ENCODE assay signal across 8 cellular contexts in the genomic region with DNA sequence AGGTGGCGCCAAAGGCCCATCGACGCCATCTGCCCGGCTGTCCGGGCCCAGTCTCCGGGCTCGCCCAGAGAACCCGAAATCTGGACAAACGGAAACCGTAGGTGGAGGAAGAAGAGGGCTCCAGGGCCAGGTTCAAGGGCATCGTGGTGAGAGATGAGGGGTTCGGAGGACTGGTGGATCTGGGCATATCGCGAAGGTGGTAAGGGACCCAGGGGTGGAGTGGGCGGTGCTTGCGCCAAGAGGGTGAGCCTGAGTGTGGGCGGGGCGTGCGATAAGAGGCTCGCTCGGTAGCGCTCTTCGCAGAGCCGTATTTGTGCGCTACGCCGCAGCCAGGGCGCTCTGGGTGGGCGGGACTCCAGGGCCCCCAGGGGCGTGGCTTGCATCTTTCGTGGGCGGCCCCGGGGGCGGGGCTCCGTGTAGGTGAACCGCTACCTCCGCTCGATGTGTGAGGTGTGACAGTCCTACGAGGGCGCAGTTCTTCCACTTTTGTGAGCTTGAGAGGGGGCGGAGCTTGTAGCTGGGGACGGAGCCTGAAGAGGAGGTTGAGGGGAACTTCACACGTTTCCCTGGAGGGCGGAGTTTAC. TPM values are rescaled to one million over a fixed set of nuclear protein-coding genes. Genes with fewer than 3 reads are reported as not detected.
DNase-seq lines count a peak whose midpoint lies in the region; ATAC-seq and TF ChIP-seq lines count a peak whose summit lies in the region.

No MANE protein-coding gene starts in this region.

- H3K9me2 ChIP-seq in OCI-LY7 (ENCODE audit: insufficient read depth, low read length): no peaks in the 10 kb centered on the region

- peak overlapping the region; percentile 20 for H3K9ac ChIP-seq in IMR-90 (ENCODE audit: low read depth, low read length)
- peak overlapping the region; percentile 46 for H3K9ac ChIP-seq in mucosa of stomach (ENCODE audit: low read length)

- H3K9me1 ChIP-seq in IMR-90 (ENCODE audit: insufficient read depth, low read length): no peaks in the 10 kb centered on the region

- peaks cover 0 to 31% of the 10 kb centered on the region in 2 experiments; a peak in 2 of 4 replicates for H3K79me1 ChIP-seq in IMR-90 (ENCODE audit: low read depth in 1 of 2, low read length in 2 of 2)

- intact Hi-C loops in IMR-90 (cut with micrococcal nuclease) (loop anchor here (1.0 kb wide), 3 partner anchors 16 to 74 kb away; partner anchors contain the start of gene RIN1), OCI-LY7 (cut with micrococcal nuclease; ENCODE audit: unreplicated experiment) (loop anchor here (1.0 to 5.0 kb wide), 4 partner anchors 16 to 77 kb away; partner anchors contain the start of genes B4GAT1, BRMS1 and SLC29A2)

- POLR2A ChIA-PET in IMR-90 (lab: Charles Lee; ENCODE audit: unreplicated experiment) (interaction anchor here (0.6 to 2.9 kb wide), 8 partner anchors 10 to 485 kb away, joined by 3 to 23 read pairs (median 4); partner anchors contain the start of gene RIN1), OCI-LY7 (lab: Charles Lee) (interaction anchor here (0.6 to 3.6 kb wide), 15 partner anchors 8 to 510 kb away, joined by 3 to 13 read pairs (median 4); partner anchors contain the start of genes BRMS1, RAB1B and YIF1A)

- peak overlapping the region; percentile 69 for H3K4ac ChIP-seq in IMR-90 (ENCODE audit: low read depth, low read length)

- no peak overlapping the region for H3K23ac ChIP-seq in IMR-90 (ENCODE audit: low read depth, low read length)

- peaks cover 4% of the 10 kb centered on the region for H3K27me3 ChIP-seq in IMR-90 (ENCODE audit: control insufficient read depth, insufficient read depth, low read length)
- H3K27me3 ChIP-seq in mucosa of stomach (ENCODE audit: control insufficient read depth, insufficient read depth, low read length): no peaks in the 10 kb centered on the region

- H4K8ac ChIP-seq in IMR-90 (ENCODE audit: low read depth in 2 of 2, low read length in 2 of 2): peak overlapping the region in 1 of 2 experiments; percentile 65; a peak in 2 of 4 replicates

- H3K9me3 ChIP-seq in IMR-90 (ENCODE audit: control insufficient read depth, insufficient read depth, low read length) (no peaks in the 10 kb centered on the region), OCI-LY7 (ENCODE audit: low read length) (no peaks in the 10 kb centered on the region), mucosa of stomach (ENCODE audit: control insufficient read depth, low read length) (no peaks in the 10 kb centered on the region)

- CTCF ChIA-PET in IMR-90 (lab: Yijun Ruan, JAX) (interaction anchor here (0.5 to 2.4 kb wide), 13 partner anchors 10 to 79 kb away, joined by 3 to 17 read pairs (median 5); partner anchors contain the start of genes B4GAT1, BRMS1 and RIN1), OCI-LY7 (lab: Charles Lee; ENCODE audit: unreplicated experiment) (interaction anchor here (0.5 to 2.5 kb wide), 11 partner anchors 10 to 1090 kb away, joined by 3 to 7 read pairs (median 3); partner anchors contain the start of genes B4GAT1, RIN1 and YIF1A)

- peak overlapping the region; percentile 11; the same call in 1 of the 3 replicates for H2BK15ac ChIP-seq in IMR-90 (ENCODE audit: low read depth, low read length)

- peak; percentile 46 for TF ChIP-seq POLR2A in IMR-90 (IDR thresholded peaks at IDR 0.05; ENCODE audit: low read depth, low read length)
- TF ChIP-seq POLR2A in erythroblast (IDR thresholded peaks at IDR 0.05; ENCODE audit: low read length): no peak

- H4K20me1 ChIP-seq in IMR-90 (ENCODE audit: insufficient read depth, low read length) (peaks cover 39% of the 10 kb centered on the region), OCI-LY7 (ENCODE audit: insufficient read depth, low read length) (no peaks in the 10 kb centered on the region)

- H3K14ac ChIP-seq in IMR-90 (replicated peaks; ENCODE audit: low read depth, low read length): peak overlapping the region; percentile 50

- H3K4me3 ChIP-seq in IMR-90 (ENCODE audit: insufficient read depth, low read depth, low read length) (peak overlapping the region; percentile 63), OCI-LY7 (ENCODE audit: low read depth, low read length, poor library complexity, severe bottlenecking) (peak overlapping the region; percentile 70), mucosa of stomach (ENCODE audit: low read length) (peak overlapping the region; percentile 43)

- H3K18ac ChIP-seq in IMR-90 (ENCODE audit: low read depth, low read length): peak overlapping the region; percentile 67

- H2AK9ac ChIP-seq in IMR-90 (replicated peaks; ENCODE audit: low read depth, low read length, poor library complexity): peak overlapping the region; percentile 84

- H2AK5ac ChIP-seq in IMR-90 (ENCODE audit: low read depth, low read length): 0 out of 2 replicates have a peak overlapping the region, but pooled peaks have one; percentile 18

- dilution Hi-C loops in IMR-90 (cut with HindIII; ENCODE audit: low sequenced_read_pairs, unreplicated experiment): no loop called here

- H2AFZ ChIP-seq in IMR-90 (replicated peaks; ENCODE audit: low read length, poor library complexity) (peak overlapping the region; percentile 94), OCI-LY7 (ENCODE audit: low read length) (peak overlapping the region; percentile 70)

- 0% methylated on average over 14 of the region's 44 CpGs; no CpG with 5 or more reads in 1 of the 2 experiments for WGBS in IMR-90 (ENCODE audit: extremely low coverage in 2 of 2, insufficient read length in 1 of 2), 2 experiments

- peak overlapping the region; percentile 45; the same call in 1 of the 2 replicates for H4K91ac ChIP-seq in IMR-90 (ENCODE audit: insufficient read depth, low read depth, low read length)

- DNase-seq in DMS 273 treated with DMSO at 0.1 percent for 48 hours (lab: John Stamatoyannopoulos, UW) (peak; percentile 82), IMR-90 (peak; percentile 89), OCI-LY7 (ENCODE audit: low spot score) (peak; percentile 98), activated T-cell treated with anti-CD3 and anti-CD28 coated beads for 4 hours (peak; percentile 99), erythroblast (lab: John Stamatoyannopoulos, UW) (peak; percentile 96 to 97)
- peak; percentile 97 to 98 for DNase-seq in stimulated activated CD8-positive, alpha-beta memory T cell treated with anti-CD3 and anti-CD28 coated beads, Interleukin-4, amount 100 ng/mL, for 4 hours (ENCODE audit: low read depth in 2 of 2, low spot score in 1 of 2)

- H3K79me2 ChIP-seq in OCI-LY7 (ENCODE audit: insufficient read depth, low read depth, low read length): no peaks in the 10 kb centered on the region

- peak; percentile 97 for TF ChIP-seq RAD21 in IMR-90 (IDR thresholded peaks at IDR 0.05; ENCODE audit: low read length)

- H2BK20ac ChIP-seq in IMR-90 (ENCODE audit: low read depth, low read length): peak overlapping the region; percentile 13; the same call in 1 of the 2 replicates

- H3K27ac ChIP-seq in IMR-90 (ENCODE audit: insufficient read depth, low read length) (peak overlapping the region; percentile 48), OCI-LY7 (ENCODE audit: low read depth, low read length, poor library complexity, severe bottlenecking) (peak overlapping the region; percentile 72)

- ATAC-seq in GM21529 (IDR thresholded peaks at IDR 0.05; ENCODE audit: unreplicated experiment) (peak; percentile 67), IMR-90 (ENCODE audit: low read depth) (peak; percentile 51)

- peak overlapping the region; percentile 68 for H2BK5ac ChIP-seq in IMR-90 (ENCODE audit: low read depth, low read length, poor library complexity, severe bottlenecking)

- no peak overlapping the region for H3K56ac ChIP-seq in IMR-90 (ENCODE audit: extremely low read depth, insufficient read depth, low read length)

- no peaks in the 10 kb centered on the region for H3K36me3 ChIP-seq in IMR-90 (ENCODE audit: control insufficient read depth, insufficient read depth, low read length)
- H3K36me3 ChIP-seq in OCI-LY7 (ENCODE audit: insufficient read depth, low read length): no peaks in the 10 kb centered on the region
- no peaks in the 10 kb centered on the region for H3K36me3 ChIP-seq in mucosa of stomach (ENCODE audit: control insufficient read depth, insufficient read depth, low read length)

- no TSS peak for BruUV-seq in IMR-90 (replicated peaks; lab: Mats Ljungman, UMichigan)
- no TSS peak for BruUV-seq in OCI-LY7 (replicated peaks; lab: Mats Ljungman, UMichigan)

- H3K4me1 ChIP-seq in IMR-90 (ENCODE audit: control insufficient read depth, insufficient read depth, low read length) (peaks cover 14% of the 10 kb centered on the region), OCI-LY7 (ENCODE audit: insufficient read depth, low read length, poor library complexity, severe bottlenecking) (peaks cover 18% of the 10 kb centered on the region), mucosa of stomach (ENCODE audit: control insufficient read depth, insufficient read depth, low read length) (peaks cover 10% of the 10 kb centered on the region)

- H3K4me2 ChIP-seq in IMR-90 (ENCODE audit: low read depth, low read length): peak overlapping the region; percentile 92
- peak overlapping the region; percentile 89 for H3K4me2 ChIP-seq in OCI-LY7 (ENCODE audit: low read length)

- peak overlapping the region; percentile 75 for H2BK120ac ChIP-seq in IMR-90 (ENCODE audit: low read depth, low read length)

- in situ Hi-C loops in IMR-90 (cut with MboI; ENCODE audit: low sequenced_read_pairs): no loop called here

- 0 out of 2 replicates have a peak overlapping the region, but pooled peaks have one; percentile 51 for H4K5ac ChIP-seq in IMR-90 (ENCODE audit: low read depth, low read length)

- TF ChIP-seq CTCF in IMR-90 (conservative IDR thresholded peaks at IDR 0.05; ENCODE audit: low read depth, low read length) (peak; percentile 97), OCI-LY7 (conservative IDR thresholded peaks at IDR 0.05; ENCODE audit: low read length) (peak; percentile 99)

RNA-seq across cellular contexts. Expression of gene CD248, which starts 4.8 kb away (rescaled TPM):
- total RNA-seq in IMR-90 (2012; rRNA removed) (19.5 and 25.6 TPM in 2 replicates), OCI-LY7 (2022) (0.18 and 0.46 TPM in 2 replicates)
- polyA plus RNA-seq in IMR-90 (2012; rRNA removed): 209 and 223 TPM in 2 replicates
- polyA plus RNA-seq in IMR-90 (2012; cell fraction: cytosol; rRNA removed): 280 and 375 TPM in 2 replicates
- polyA plus RNA-seq in IMR-90 (2012; cell fraction: nucleus; rRNA removed; ENCODE audit: low replicate concordance): 114 and 198 TPM in 2 replicates
- total RNA-seq in OCI-LY7 (2014; rRNA removed; shearing (Covaris generic)): 0.08 TPM in 1 of 2 replicates, not detected in the other

RNA-seq across cellular contexts. Expression of gene TMEM151A, which starts 20.4 kb away (rescaled TPM):
- not detected in 2 replicates for total RNA-seq in IMR-90 (2012; rRNA removed)
- 0.03 and 0.07 TPM in 2 replicates for polyA plus RNA-seq in IMR-90 (2012; rRNA removed)
- 0.04 and 0.18 TPM in 2 replicates for polyA plus RNA-seq in IMR-90 (2012; cell fraction: cytosol; rRNA removed)
- 0.11 and 0.21 TPM in 2 replicates for polyA plus RNA-seq in IMR-90 (2012; cell fraction: nucleus; rRNA removed; ENCODE audit: low replicate concordance)
- total RNA-seq in OCI-LY7 (2014; rRNA removed; shearing (Covaris generic)): not detected in 2 replicates
- not detected in 2 replicates for total RNA-seq in OCI-LY7 (2022)

RNA-seq across cellular contexts. Expression of gene YIF1A, which starts 23.1 kb away (rescaled TPM):
- total RNA-seq in IMR-90 (2012; rRNA removed): 128 and 134 TPM in 2 replicates
- 207 and 219 TPM in 2 replicates for polyA plus RNA-seq in IMR-90 (2012; rRNA removed)
- polyA plus RNA-seq in IMR-90 (2012; cell fraction: cytosol; rRNA removed): 235 and 292 TPM in 2 replicates
- 160 and 316 TPM in 2 replicates for polyA plus RNA-seq in IMR-90 (2012; cell fraction: nucleus; rRNA removed; ENCODE audit: low replicate concordance)
- total RNA-seq in OCI-LY7 (2014; rRNA removed; shearing (Covaris generic)): 63.9 and 73.4 TPM in 2 replicates
- total RNA-seq in OCI-LY7 (2022): 44.9 and 57.2 TPM in 2 replicates

RNA-seq across cellular contexts. Expression of gene RIN1, which starts 24.2 kb away (rescaled TPM):
- total RNA-seq in IMR-90 (2012; rRNA removed) (9.9 and 10.6 TPM in 2 replicates), OCI-LY7 (2022) (2.9 and 3.7 TPM in 2 replicates)
- polyA plus RNA-seq in IMR-90 (2012; rRNA removed): 20.8 and 27.1 TPM in 2 replicates
- 19.8 and 26.9 TPM in 2 replicates for polyA plus RNA-seq in IMR-90 (2012; cell fraction: cytosol; rRNA removed)
- 58.8 and 120 TPM in 2 replicates for polyA plus RNA-seq in IMR-90 (2012; cell fraction: nucleus; rRNA removed; ENCODE audit: low replicate concordance)
- 1.2 and 1.6 TPM in 2 replicates for total RNA-seq in OCI-LY7 (2014; rRNA removed; shearing (Covaris generic))

RNA-seq across cellular contexts. Expression of gene BRMS1, which starts 32.8 kb away (rescaled TPM):
- 57.9 and 67.2 TPM in 2 replicates for total RNA-seq in IMR-90 (2012; rRNA removed)
- polyA plus RNA-seq in IMR-90 (2012; rRNA removed): 48.3 and 51.9 TPM in 2 replicates
- polyA plus RNA-seq in IMR-90 (2012; cell fraction: cytosol; rRNA removed): 38.2 and 49.5 TPM in 2 replicates
- 43.6 and 65.0 TPM in 2 replicates for polyA plus RNA-seq in IMR-90 (2012; cell fraction: nucleus; rRNA removed; ENCODE audit: low replicate concordance)
- total RNA-seq in OCI-LY7 (2014; rRNA removed; shearing (Covaris generic)): 43.8 and 56.2 TPM in 2 replicates
- 35.9 and 43.1 TPM in 2 replicates for total RNA-seq in OCI-LY7 (2022)

Comparison
In these comparisons a context has a peak if more than half of its experiments do, and no peak if none do; other contexts are left out.
1. Peak in every context shown above with its lines: DNase-seq, ATAC-seq, H3K4me3 ChIP-seq and H3K27ac ChIP-seq.
2. RNA of gene CD248, which starts 4.8 kb away (total RNA-seq): 19.5 to 25.6 TPM in IMR-90; 0.08 to 0.46 TPM in OCI-LY7; every median in the first group is over 10 times any median in the second.